Comparison of ENCODE assay signal across 22 cellular contexts in the genomic region with DNA sequence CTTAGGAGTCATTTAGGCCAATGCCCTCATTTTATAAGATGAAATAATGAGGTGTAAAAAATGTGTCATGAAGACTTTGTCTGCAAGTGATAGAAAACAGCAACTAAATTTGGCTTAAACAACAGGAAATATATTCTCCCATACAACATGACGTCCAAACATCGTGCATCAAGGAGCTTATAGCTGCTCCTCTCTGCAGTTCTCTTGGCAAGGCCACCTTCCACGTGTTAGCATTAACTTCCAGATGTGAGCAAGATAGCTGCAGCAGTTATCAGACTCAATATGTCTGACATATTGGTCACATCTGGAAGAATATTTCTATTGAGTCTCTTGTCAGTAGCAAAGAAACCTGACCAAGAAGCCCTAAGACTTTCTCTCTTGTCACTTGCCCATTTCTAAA.
"Had no signal": no experiment of that assay in that cellular context is flagged by ENCODE, and none has a peak within 500 bp of the region (broad histone marks: within the 10 kb centered on the region; RNA-seq: fewer than 3 reads in every experiment).

No MANE protein-coding gene starts in this region.

- H3K27me3 Mint-ChIP-seq: dendritic cell treated with granulocyte-macrophage colony-stimulating factor and Interleukin-4, amounts not matched to agents 40 ng/mL and 50 ng/mL, for 4 days; effector memory CD8-positive, alpha-beta T cell; naive thymus-derived CD4-positive, alpha-beta T cell had no signal

- H3K4me3 ChIP-seq: colonic mucosa, esophagus muscularis mucosa, gastrocnemius medialis, heart right ventricle, left lung, lower lobe of right lung had no signal

- H3K9me3 Mint-ChIP-seq: effector memory CD8-positive, alpha-beta T cell had no signal

- H3K27ac Mint-ChIP-seq: dendritic cell treated with granulocyte-macrophage colony-stimulating factor and Interleukin-4, amounts not matched to agents 40 ng/mL and 50 ng/mL, for 4 days; effector memory CD8-positive, alpha-beta T cell; endodermal cell had no signal

- H3K27me3 ChIP-seq: colonic mucosa, esophagus muscularis mucosa, gastrocnemius medialis, heart right ventricle, left lung had no signal

- H3K27ac ChIP-seq: colonic mucosa, epithelial cell of prostate, esophagus muscularis mucosa, gastrocnemius medialis, heart right ventricle, lower lobe of right lung had no signal

- H3K9me3 ChIP-seq: colonic mucosa, esophagus muscularis mucosa, gastrocnemius medialis, left lung, lower lobe of right lung had no signal

- H3K36me3 ChIP-seq: colonic mucosa had no signal

- H3K4me3 Mint-ChIP-seq: dendritic cell treated with granulocyte-macrophage colony-stimulating factor and Interleukin-4, amounts not matched to agents 40 ng/mL and 50 ng/mL, for 4 days; effector memory CD8-positive, alpha-beta T cell; endodermal cell; naive thymus-derived CD4-positive, alpha-beta T cell had no signal

- DNase-seq: colonic mucosa; cortex of kidney; effector CD8-positive, alpha-beta T cell; effector memory CD8-positive, alpha-beta T cell; endodermal cell; erythroblast; foreskin melanocyte; gastrocnemius medialis; glutamatergic neuron; head of caudate nucleus; heart right ventricle; hippocampal formation; left cardiac atrium; left lung; left ventricle myocardium superior; lower lobe of right lung; mesenchymal stem cell; midbrain; naive thymus-derived CD4-positive, alpha-beta T cell had no signal

- H3K4me1 ChIP-seq: colonic mucosa, left lung, lower lobe of right lung had no signal

- H3K4me1 Mint-ChIP-seq: endodermal cell had no signal
